Comparison of ENCODE assay signal across 8 cellular contexts in genomic region chr1:228407118-228408040, GRCh38. TPM values are rescaled to one million over a fixed set of nuclear protein-coding genes. Genes with fewer than 3 reads are reported as not detected.
DNase-seq lines count a peak whose midpoint lies in the region; ATAC-seq, FAIRE-seq and TF ChIP-seq lines count a peak whose summit lies in the region.

No MANE protein-coding gene starts in this region.

- peak overlapping the region; percentile 47 for H3K27ac ChIP-seq in keratinocyte (ENCODE audit: control insufficient read depth, insufficient read depth, low read length)
- peak overlapping the region; percentile 80 for H3K27ac ChIP-seq in suprapubic skin

- H3K27me3 Mint-ChIP-seq in activated CD4-positive, alpha-beta memory T cell treated with anti-CD3 and anti-CD28 coated beads, Interleukin-2, amount 10 ng/mL, durations not matched to agents 7 days and 5 days, result no peaks in the 10 kb centered on the region

- POLR2A ChIA-PET in activated CD4-positive, alpha-beta memory T cell treated with anti-CD3 and anti-CD28 coated beads, Interleukin-2, amount 10 ng/mL, durations not matched to agents 7 days and 5 days (lab: Charles Lee), result interaction anchor here (0.6 to 5.6 kb wide), 13 partner anchors 8 to 385 kb away, joined by 3 to 90 read pairs (median 5); partner anchors contain the start of genes IBA57 and RNF187

- CTCF ChIA-PET in activated CD4-positive, alpha-beta memory T cell treated with anti-CD3 and anti-CD28 coated beads, Interleukin-2, amount 10 ng/mL, durations not matched to agents 7 days and 5 days (lab: Charles Lee), result interaction anchor here (0.6 to 1.9 kb wide), 7 partner anchors 10 to 132 kb away, joined by 3 to 8 read pairs (median 5); a partner anchor contains a TSS

- peak overlapping the region; percentile 62 for H3K9ac ChIP-seq in keratinocyte (ENCODE audit: control insufficient read depth, extremely low read depth, insufficient read depth, low read length)

- peak overlapping the region; percentile 52 for H3K27ac Mint-ChIP-seq in activated CD4-positive, alpha-beta memory T cell treated with anti-CD3 and anti-CD28 coated beads, Interleukin-2, amount 10 ng/mL, durations not matched to agents 7 days and 5 days

- H3K4me2 ChIP-seq in keratinocyte (ENCODE audit: control insufficient read depth, extremely low read depth, insufficient read depth, low read depth, low read length), result peak overlapping the region; percentile 91

- H3K27me3 ChIP-seq in keratinocyte (ENCODE audit: control insufficient read depth, extremely low read depth, insufficient read depth, low read length) (no peaks in the 10 kb centered on the region), suprapubic skin (no peaks in the 10 kb centered on the region)

- TF ChIP-seq CTCF in keratinocyte (optimal IDR thresholded peaks at IDR 0.05 in 1 of 3, IDR thresholded peaks at IDR 0.05 in 1 of 3, conservative IDR thresholded peaks at IDR 0.05 in 1 of 3; ENCODE audit: extremely low read depth in 1 of 3, insufficient read depth in 2 of 3, low read length in 3 of 3), result no peak
- no peak for TF ChIP-seq CTCF in suprapubic skin (IDR thresholded peaks at IDR 0.05)

- peak; percentile 14 for DNase-seq in activated CD4-positive, CD25-positive, alpha-beta regulatory T cell treated with anti-CD3 and anti-CD28 coated beads, Interleukin-2, amount 50 U/mL, for 72 hours
- DNase-seq in activated CD4-positive, CD25-positive, alpha-beta regulatory T cell (lab: John Stamatoyannopoulos, UW), result no peak
- no peak for DNase-seq in activated CD4-positive, alpha-beta memory T cell treated with anti-CD3 and anti-CD28 coated beads, Interleukin-2, amount 10 ng/mL, durations not matched to agents 7 days and 5 days
- DNase-seq in keratinocyte (ENCODE audit: low read depth, low spot score) (no peak), suprapubic skin (ENCODE audit: low spot score in 2 of 2) (no peak), GOT3 (lab: John Stamatoyannopoulos, UW) (no peak)

- TF ChIP-seq POLR2A in suprapubic skin (IDR thresholded peaks at IDR 0.05) (no peak), GM18505 (IDR thresholded peaks at IDR 0.05; ENCODE audit: borderline replicate concordance, extremely low read depth, insufficient read depth, insufficient read length) (no peak)

- no peak for FAIRE-seq in keratinocyte (lab: Jason Lieb, UNC)

- H3K79me2 ChIP-seq in keratinocyte (ENCODE audit: control insufficient read depth, insufficient read depth, low read length), result peaks cover 54% of the 10 kb centered on the region

- ATAC-seq in GM18505 (IDR thresholded peaks at IDR 0.05; ENCODE audit: unreplicated experiment) (no peak), GM18858 (IDR thresholded peaks at IDR 0.05; ENCODE audit: unreplicated experiment) (no peak)

- WGBS in suprapubic skin, result 22% methylated on average over 21 of the region's 28 CpGs

- no peaks in the 10 kb centered on the region for H3K9me3 Mint-ChIP-seq in activated CD4-positive, alpha-beta memory T cell treated with anti-CD3 and anti-CD28 coated beads, Interleukin-2, amount 10 ng/mL, durations not matched to agents 7 days and 5 days

- H3K9me1 ChIP-seq in keratinocyte (ENCODE audit: control insufficient read depth, extremely low read depth, insufficient read depth, low read length), result peaks cover 4% of the 10 kb centered on the region

- H3K4me3 Mint-ChIP-seq in activated CD4-positive, alpha-beta memory T cell treated with anti-CD3 and anti-CD28 coated beads, Interleukin-2, amount 10 ng/mL, durations not matched to agents 7 days and 5 days, result peak overlapping the region; percentile 85

- peaks cover 51% of the 10 kb centered on the region for H3K4me1 Mint-ChIP-seq in activated CD4-positive, alpha-beta memory T cell treated with anti-CD3 and anti-CD28 coated beads, Interleukin-2, amount 10 ng/mL, durations not matched to agents 7 days and 5 days

- H3K36me3 Mint-ChIP-seq in activated CD4-positive, alpha-beta memory T cell treated with anti-CD3 and anti-CD28 coated beads, Interleukin-2, amount 10 ng/mL, durations not matched to agents 7 days and 5 days (ENCODE audit: low read depth), result peaks cover 35% of the 10 kb centered on the region

- H4K20me1 ChIP-seq in keratinocyte (ENCODE audit: control insufficient read depth, extremely low read depth, insufficient read depth, low read length), result peaks cover 24% of the 10 kb centered on the region

- no peak for TF ChIP-seq EP300 in suprapubic skin (IDR thresholded peaks at IDR 0.05)

- H3K4me1 ChIP-seq in keratinocyte (ENCODE audit: control insufficient read depth, extremely low read depth, insufficient read depth, low read length), result peaks cover 38% of the 10 kb centered on the region
- H3K4me1 ChIP-seq in suprapubic skin, result peaks cover 62% of the 10 kb centered on the region

- H3K9me3 ChIP-seq in keratinocyte (ENCODE audit: control insufficient read depth, low read depth, low read length), result no peaks in the 10 kb centered on the region
- no peaks in the 10 kb centered on the region for H3K9me3 ChIP-seq in suprapubic skin

- H3K36me3 ChIP-seq in keratinocyte (ENCODE audit: control insufficient read depth in 2 of 2, extremely low read depth in 1 of 2, insufficient read depth in 2 of 2, low read length in 2 of 2), result peaks cover 17 to 24% of the 10 kb centered on the region in 2 experiments
- peaks cover 3% of the 10 kb centered on the region for H3K36me3 ChIP-seq in suprapubic skin

- peak overlapping the region; percentile 67 for H2AFZ ChIP-seq in keratinocyte (ENCODE audit: control insufficient read depth, low read length)

- dilution Hi-C loops in keratinocyte (cut with MboI; ENCODE audit: extremely low pct_ligation_motif_present, low sequenced_read_pairs), result no loop called here

- H3K4me3 ChIP-seq in keratinocyte (ENCODE audit: control insufficient read depth in 2 of 3, extremely low read depth in 1 of 3, insufficient read depth in 2 of 3, low read depth in 1 of 3, low read length in 3 of 3), result peak overlapping the region; percentile 70 to 93 (median 86)
- H3K4me3 ChIP-seq in suprapubic skin, result peak overlapping the region; percentile 94

RNA-seq across cellular contexts. Expression of gene TRIM11, which starts 0.7 kb away (rescaled TPM):
- total RNA-seq in activated CD4-positive, alpha-beta memory T cell treated with anti-CD3 and anti-CD28 coated beads, Interleukin-2, amount 10 ng/mL, durations not matched to agents 7 days and 5 days, result 10 to 100 TPM; 63.7 to 69.0 TPM
- 9.9 to 14.8 TPM (median 11.8 TPM) in 3 replicates for polyA plus RNA-seq in keratinocyte
- 8.8 TPM for polyA plus RNA-seq in keratinocyte (2011; ENCODE audit: low read depth)
- polyA plus RNA-seq in keratinocyte (2011; cell fraction: cytosol; rRNA removed), result 6.3 and 12.5 TPM in 2 replicates
- polyA plus RNA-seq in keratinocyte (2011; cell fraction: nucleus; rRNA removed), result 32.0 and 36.2 TPM in 2 replicates
- polyA plus RNA-seq in keratinocyte (2012; ENCODE audit: low replicate concordance), result 18.7 and 19.5 TPM in 2 replicates
- polyA minus RNA-seq in keratinocyte, result 11.3 to 15.6 TPM (median 11.3 TPM) in 3 replicates
- 19.2 TPM for polyA minus RNA-seq in keratinocyte (2011; cell fraction: cytosol; rRNA and poly(A)+ RNA removed)
- polyA minus RNA-seq in keratinocyte (2011; cell fraction: nucleus; rRNA and poly(A)+ RNA removed), result 16.8 and 20.7 TPM in 2 replicates
- total RNA-seq in suprapubic skin, result 10 to 100 TPM; 24.7 to 34.6 (median 32.8) TPM

RNA-seq across cellular contexts. Expression of gene TRIM17, which starts 9.3 kb away (rescaled TPM):
- 1 to 10 TPM; 2.8 to 3.8 TPM for total RNA-seq in activated CD4-positive, alpha-beta memory T cell treated with anti-CD3 and anti-CD28 coated beads, Interleukin-2, amount 10 ng/mL, durations not matched to agents 7 days and 5 days
- 0.14 to 0.53 TPM (median 0.24 TPM) in 3 replicates for polyA plus RNA-seq in keratinocyte
- polyA plus RNA-seq in keratinocyte (2011; ENCODE audit: low read depth), result 1.7 TPM
- 0.13 TPM in 2 replicates for polyA plus RNA-seq in keratinocyte (2011; cell fraction: cytosol; rRNA removed)
- 2.2 and 2.3 TPM in 2 replicates for polyA plus RNA-seq in keratinocyte (2011; cell fraction: nucleus; rRNA removed)
- 0.18 and 1.6 TPM in 2 replicates for polyA plus RNA-seq in keratinocyte (2012; ENCODE audit: low replicate concordance)
- polyA minus RNA-seq in keratinocyte, result 0.32 to 1.4 TPM (median 0.43 TPM) in 3 replicates
- not detected for polyA minus RNA-seq in keratinocyte (2011; cell fraction: cytosol; rRNA and poly(A)+ RNA removed)
- 0.63 and 0.78 TPM in 2 replicates for polyA minus RNA-seq in keratinocyte (2011; cell fraction: nucleus; rRNA and poly(A)+ RNA removed)
- 1 to 10 TPM; 1.2 to 3.8 (median 2.8) TPM for total RNA-seq in suprapubic skin
